ENCODE assay signal across 29 cellular contexts in genomic region chr20:52540489-52540888, GRCh38.
"Had no signal": no experiment of that assay in that cellular context is flagged by ENCODE, and none has a peak within 500 bp of the region (broad histone marks: within the 10 kb centered on the region; RNA-seq: fewer than 3 reads in every experiment).

No MANE protein-coding gene starts in this region.

- H3K27me3 ChIP-seq: adrenal gland, ascending aorta, foreskin keratinocyte, left lung, right atrium auricular region, testis, uterus had no signal

- H3K36me3 Mint-ChIP-seq: activated naive CD8-positive, alpha-beta T cell treated with anti-CD3 and anti-CD28 coated beads for 36 hours; brain had no signal

- H3K4me1 ChIP-seq: adrenal gland, ascending aorta, foreskin keratinocyte, heart left ventricle, left lung, pancreas, right atrium auricular region, testis, uterus had no signal

- H3K4me3 Mint-ChIP-seq: activated naive CD4-positive, alpha-beta T cell treated with anti-CD3 and anti-CD28 coated beads for 36 hours; activated naive CD8-positive, alpha-beta T cell treated with anti-CD3 and anti-CD28 coated beads for 36 hours; activated T-helper 1 cell treated with anti-CD3 and anti-CD28 coated beads, Interleukin-12 subunit alpha, Interleukin-12 subunit beta, Interleukin-2, Interleukin-4 antibody, amounts not matched to agents 30 ng/mL and 10 ng/mL and 1 ng/mL, durations not matched to agents 14 hours and 24 hours and 36 hours; brain; endodermal cell; naive thymus-derived CD4-positive, alpha-beta T cell had no signal

- H3K27ac ChIP-seq: adrenal gland, ascending aorta, foreskin keratinocyte, heart left ventricle, left lung, pancreas, right atrium auricular region, testis, transverse colon, uterus, VCaP had no signal

- H3K9me3 ChIP-seq: adrenal gland, ascending aorta, pancreas, right atrium auricular region, testis, transverse colon, uterus had no signal

- H3K36me3 ChIP-seq: adrenal gland, ascending aorta, heart left ventricle, left lung, pancreas, right atrium auricular region, transverse colon, uterus had no signal

- H3K4me1 Mint-ChIP-seq: activated naive CD8-positive, alpha-beta T cell treated with anti-CD3 and anti-CD28 coated beads for 36 hours; brain; endodermal cell had no signal

- ATAC-seq: activated CD4-positive, CD25-positive, alpha-beta regulatory T cell treated with anti-CD3 and anti-CD28 coated beads, Interleukin-2, amount 50 U/mL, for 24 hours; esophagus mucosa; foreskin keratinocyte; heart left ventricle; left lung; naive thymus-derived CD4-positive, alpha-beta T cell; pancreas; stimulated activated naive CD8-positive, alpha-beta T cell treated with anti-CD3 and anti-CD28 coated beads, Interleukin-15, Interleukin-2, amounts not matched to agents 100 U/mL and 50 U/mL, for 24 hours had no signal

- H3K27ac Mint-ChIP-seq: activated naive CD4-positive, alpha-beta T cell treated with anti-CD3 and anti-CD28 coated beads for 36 hours; activated naive CD8-positive, alpha-beta T cell treated with anti-CD3 and anti-CD28 coated beads for 36 hours; activated T-helper 1 cell treated with anti-CD3 and anti-CD28 coated beads, Interleukin-12 subunit alpha, Interleukin-12 subunit beta, Interleukin-2, Interleukin-4 antibody, amounts not matched to agents 30 ng/mL and 10 ng/mL and 1 ng/mL, durations not matched to agents 14 hours and 24 hours and 36 hours; brain; endodermal cell had no signal

- DNase-seq: activated CD4-positive, alpha-beta T cell treated with anti-CD3 and anti-CD28 coated beads for 48 hours; activated CD4-positive, alpha-beta T cell treated with anti-CD3 and anti-CD28 coated beads, Interleukin-2, amount 50 U/mL, for 48 hours; activated CD8-positive, alpha-beta memory T cell treated with anti-CD3 and anti-CD28 coated beads for 24 hours; activated effector memory CD4-positive, alpha-beta T cell treated with anti-CD3 and anti-CD28 coated beads, Interleukin-2, amount 50 U/mL, for 16 hours; activated naive CD4-positive, alpha-beta T cell treated with anti-CD3 and anti-CD28 coated beads for 36 hours; activated naive CD8-positive, alpha-beta T cell treated with anti-CD3 and anti-CD28 coated beads for 36 hours; activated T-cell treated with anti-CD3 and anti-CD28 coated beads, Interleukin-2, amount 50 U/mL, for 1 hour; endodermal cell; foreskin keratinocyte; heart left ventricle; left lung; nucleus accumbens; pancreas; stimulated activated CD4-positive, alpha-beta T cell treated with anti-CD3 and anti-CD28 coated beads, Interleukin-2, amount 100 ng/mL, for 48 hours; stimulated activated naive CD8-positive, alpha-beta T cell treated with anti-CD3 and anti-CD28 coated beads, Interleukin-15, Interleukin-2, amounts not matched to agents 100 U/mL and 50 U/mL, for 24 hours; T-helper 9 cell; testis; uterus had no signal

- H3K4me3 ChIP-seq: adrenal gland, ascending aorta, heart left ventricle, left lung, lung, pancreas, right atrium auricular region, testis, transverse colon, uterus had no signal
